ENCODE assay signal across 8 cellular contexts in the genomic region with DNA sequence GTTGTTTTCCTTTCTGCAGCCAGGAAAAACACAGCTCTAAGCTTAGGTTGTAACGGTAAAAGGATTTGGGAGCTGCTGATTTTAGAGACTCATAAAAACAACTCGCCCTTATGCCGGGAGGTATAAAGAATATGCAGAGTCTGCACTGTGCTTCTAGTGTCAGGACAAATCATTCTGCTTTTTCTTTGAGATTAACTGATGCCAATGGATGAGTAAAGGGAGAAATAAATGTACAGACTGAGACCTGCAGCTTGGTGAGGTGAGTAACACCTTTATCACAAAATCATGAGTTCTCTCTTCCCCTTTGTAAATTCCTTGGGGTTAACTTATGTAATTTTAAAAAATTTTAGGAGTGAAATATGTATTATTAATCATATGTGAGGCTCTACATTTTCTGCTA. TPM values are rescaled to one million over a fixed set of nuclear protein-coding genes. Genes with fewer than 3 reads are reported as not detected.
DNase-seq lines count a peak whose midpoint lies in the region; ATAC-seq and TF ChIP-seq lines count a peak whose summit lies in the region.
"Had no signal": no experiment of that assay in that cellular context is flagged by ENCODE, and none has a peak within 500 bp of the region (broad histone marks: within the 10 kb centered on the region; RNA-seq: fewer than 3 reads in every experiment).

No MANE protein-coding gene starts in this region.

- CTCF ChIA-PET in T-cell (lab: Charles Lee) = interaction anchor here in 1 of 2 donors (1.1 kb wide), 1 partner anchor 218 kb away, joined by 3 read pairs; a partner anchor contains a TSS

- peaks cover 24 to 28% (median 26%) of the 10 kb centered on the region in 3 donors for H3K4me1 Mint-ChIP-seq in T-cell

- H3K27ac ChIP-seq in HL-60 (replicated peaks) (peak overlapping the region; percentile 98; the same call in 1 of the 2 replicates), hepatocyte (peak overlapping the region; percentile 98), skeletal muscle tissue (ENCODE audit: low read depth, low read length) (peak overlapping the region; percentile 100)

- peak overlapping the region in 2 of 3 donors; percentile 17 to 41 for H3K4me3 Mint-ChIP-seq in T-cell

- no peaks in the 10 kb centered on the region for H3K9me3 Mint-ChIP-seq in T-cell

- H3K9me2 ChIP-seq in hepatocyte (replicated peaks; ENCODE audit: insufficient read depth) = no peaks in the 10 kb centered on the region

- no peaks in the 10 kb centered on the region for H3K27me3 Mint-ChIP-seq in T-cell

- H3K36me3 ChIP-seq in hepatocyte (replicated peaks; ENCODE audit: insufficient read depth, low read depth) (no peaks in the 10 kb centered on the region), skeletal muscle tissue (ENCODE audit: control insufficient read depth in 3 of 3, insufficient read depth in 3 of 3, low read length in 3 of 3) (no peaks in the 10 kb centered on the region)

- H3K9ac ChIP-seq in skeletal muscle tissue (ENCODE audit: low read depth in 1 of 3, low read length in 3 of 3) = peak overlapping the region in 1 of 3 donors; percentile 98

- H3K9me3 ChIP-seq in hepatocyte (ENCODE audit: low read depth) (no peaks in the 10 kb centered on the region), skeletal muscle tissue (ENCODE audit: control insufficient read depth in 3 of 3, low read length in 3 of 3) (no peaks in the 10 kb centered on the region)

- H3K4me3 ChIP-seq in HL-60 (replicated peaks; ENCODE audit: insufficient read depth, low read length) (no peak overlapping the region), hepatocyte (no peak overlapping the region), skeletal muscle tissue (ENCODE audit: low read length in 3 of 3) (no peak overlapping the region)

- H3K36me3 Mint-ChIP-seq in T-cell = peaks cover under 1% of the 10 kb centered on the region

- DNase-seq in HL-60 (ENCODE audit: low read depth in 1 of 2, low spot score in 1 of 2) (no peak), T-cell (no peak), hepatocyte (ENCODE audit: low spot score) (peak; percentile 8), NCI-H1105 (lab: John Stamatoyannopoulos, UW) (no peak)

- H3K27ac Mint-ChIP-seq in T-cell = peak overlapping the region; percentile 98 to 99

- 39% methylated on average over 3 of the region's 3 CpGs for WGBS in hepatocyte (ENCODE audit: low lambda C conversion rate, missing lambda C conversion rate)

- POLR2A ChIA-PET in T-cell (lab: Charles Lee) = no interaction called here

- H3K27me3 ChIP-seq in HL-60 (ENCODE audit: insufficient read depth, poor library complexity, severe bottlenecking) (no peaks in the 10 kb centered on the region), hepatocyte (no peaks in the 10 kb centered on the region), skeletal muscle tissue (ENCODE audit: control insufficient read depth in 3 of 3, insufficient read depth in 3 of 3, low read length in 3 of 3) (no peaks in the 10 kb centered on the region)

- H3K4me2 ChIP-seq in hepatocyte = peak overlapping the region; percentile 82

- TF ChIP-seq CTCF in HL-60 (IDR thresholded peaks at IDR 0.05; ENCODE audit: insufficient read depth, low read length) (no peak), hepatocyte (IDR thresholded peaks at IDR 0.05; ENCODE audit: poor library complexity) (no peak)

- no peaks in the 10 kb centered on the region for H4K20me1 ChIP-seq in hepatocyte (ENCODE audit: insufficient read depth, poor library complexity, severe bottlenecking)

- peak overlapping the region; percentile 87 for H2AFZ ChIP-seq in hepatocyte

- no peak for ATAC-seq in T-cell (replicated peaks in 1 of 4)
- ATAC-seq in HG03196 (IDR thresholded peaks at IDR 0.05; ENCODE audit: unreplicated experiment) = no peak
- no peak for ATAC-seq in HG02798 (IDR thresholded peaks at IDR 0.05; ENCODE audit: poor library complexity, unreplicated experiment)

- H3K4me1 ChIP-seq in hepatocyte (ENCODE audit: insufficient read depth) = peaks cover 7% of the 10 kb centered on the region
- peaks cover 6 to 11% (median 10%) of the 10 kb centered on the region in 3 donors for H3K4me1 ChIP-seq in skeletal muscle tissue (ENCODE audit: control insufficient read depth in 3 of 3, insufficient read depth in 3 of 3, low read length in 3 of 3)

- H3K79me2 ChIP-seq in hepatocyte = no peaks in the 10 kb centered on the region

RNA-seq across cellular contexts. Expression of a gene that starts 1.9 kb away (rescaled TPM):
- 10 to 100 TPM in 2 of 5 donors, 1 to 10 TPM in 3; 9.0 to 11.3 (median 9.7) TPM for total RNA-seq in T-cell
- 7.1 and 7.3 TPM in 2 replicates for total RNA-seq in hepatocyte
- 6.0 and 7.1 TPM in 2 replicates for polyA plus RNA-seq in hepatocyte
- total RNA-seq in skeletal muscle tissue = 2.1 TPM

RNA-seq across cellular contexts. Expression of a gene that starts 34.4 kb away (rescaled TPM):
- total RNA-seq in T-cell (under 1 TPM in 1 of 5 donors, not detected in 4; 0.16 TPM), hepatocyte (5.7 and 7.5 TPM in 2 replicates), skeletal muscle tissue (under 0.01 TPM)
- 2.1 and 3.3 TPM in 2 replicates for polyA plus RNA-seq in hepatocyte
- total RNA-seq: T-helper 1 cell treated with Interleukin-12 subunit alpha and Interleukin-12 subunit beta and Interleukin-4 antibody, amounts not matched to agents 30 ng/mL and 1 ng/mL, for 36 hours had no signal
